ENCODE assay signal across 2 cellular contexts in the genomic region with DNA sequence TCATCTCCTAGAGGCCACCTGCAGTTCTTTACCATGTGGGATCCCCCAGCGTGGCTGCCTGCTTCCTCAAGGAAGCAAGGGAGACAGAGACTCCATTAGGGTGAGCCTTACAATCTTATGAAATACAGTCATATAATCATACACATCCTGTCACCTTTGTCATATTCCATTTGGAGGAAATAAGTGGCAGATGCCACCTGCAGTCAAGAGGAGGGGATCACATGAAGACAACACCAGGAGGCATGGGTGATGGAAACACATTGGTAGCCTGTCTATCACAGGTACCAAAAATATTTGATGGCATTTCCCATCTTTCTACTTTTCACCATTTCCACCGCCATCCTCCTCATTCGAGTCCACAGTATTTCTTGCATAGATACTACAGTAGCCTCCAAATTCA.
TF ChIP-seq lines count a peak whose summit lies in the region.

No MANE protein-coding gene starts in this region.

TF ChIP-seq in IMR-90, 13 proteins besides CTCF, POLR2A, EP300 and RAD21:
- TF ChIP-seq BHLHE40 (IDR thresholded peaks at IDR 0.05; ENCODE audit: low read depth, low read length) (no peak), MXI1 (IDR thresholded peaks at IDR 0.05; ENCODE audit: borderline replicate concordance, low read depth, low read length) (no peak), CHD1 (IDR thresholded peaks at IDR 0.05; ENCODE audit: low read depth, low read length) (no peak), MAZ (IDR thresholded peaks at IDR 0.05; ENCODE audit: borderline replicate concordance, low read depth, low read length) (no peak), FOS (IDR thresholded peaks at IDR 0.05; ENCODE audit: low read depth, low read length) (no peak), SMC3 (IDR thresholded peaks at IDR 0.05; ENCODE audit: low read depth, low read length) (no peak), CEBPB (IDR thresholded peaks at IDR 0.05; ENCODE audit: low read depth, low read length) (no peak), NFE2L2 (IDR thresholded peaks at IDR 0.05; ENCODE audit: low read depth, low read length) (no peak), USF2 (IDR thresholded peaks at IDR 0.05; ENCODE audit: low read depth, low read length) (no peak), RCOR1 (IDR thresholded peaks at IDR 0.05; ENCODE audit: insufficient replicate concordance, low read length) (no peak), RFX5 (IDR thresholded peaks at IDR 0.05; ENCODE audit: low read depth, low read length) (no peak), MAFK (IDR thresholded peaks at IDR 0.05; ENCODE audit: low read depth, low read length) (no peak)
- TF ChIP-seq, protein P1, sequence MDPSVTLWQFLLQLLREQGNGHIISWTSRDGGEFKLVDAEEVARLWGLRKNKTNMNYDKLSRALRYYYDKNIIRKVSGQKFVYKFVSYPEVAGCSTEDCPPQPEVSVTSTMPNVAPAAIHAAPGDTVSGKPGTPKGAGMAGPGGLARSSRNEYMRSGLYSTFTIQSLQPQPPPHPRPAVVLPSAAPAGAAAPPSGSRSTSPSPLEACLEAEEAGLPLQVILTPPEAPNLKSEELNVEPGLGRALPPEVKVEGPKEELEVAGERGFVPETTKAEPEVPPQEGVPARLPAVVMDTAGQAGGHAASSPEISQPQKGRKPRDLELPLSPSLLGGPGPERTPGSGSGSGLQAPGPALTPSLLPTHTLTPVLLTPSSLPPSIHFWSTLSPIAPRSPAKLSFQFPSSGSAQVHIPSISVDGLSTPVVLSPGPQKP (IDR thresholded peaks at IDR 0.05; ENCODE audit: borderline replicate concordance, low read depth, low read length) = no peak

TF ChIP-seq in K562, 482 proteins besides CTCF, POLR2A, EP300 and RAD21:
- TF ChIP-seq MCM2 (IDR thresholded peaks at IDR 0.05; ENCODE audit: low read depth) = no peak
- TF ChIP-seq POU5F1 (IDR thresholded peaks at IDR 0.05; ENCODE audit: borderline replicate concordance, low read depth, low read length, partially characterized antibody) = no peak
- no peak for TF ChIP-seq ZNF444 (CRISPR knock-in tag; IDR thresholded peaks at IDR 0.05)
- TF ChIP-seq SIN3A (IDR thresholded peaks at IDR 0.05; ENCODE audit: borderline replicate concordance in 2 of 2, control insufficient read depth in 1 of 2, low read depth in 2 of 2, low read length in 2 of 2) = no peak
- TF ChIP-seq ZNF24 (IDR thresholded peaks at IDR 0.05) = no peak
- no peak for TF ChIP-seq ATF6 (CRISPR knock-in tag; IDR thresholded peaks at IDR 0.05)
- no peak for TF ChIP-seq CC2D1A (IDR thresholded peaks at IDR 0.05)
- TF ChIP-seq RERE (CRISPR knock-in tag; IDR thresholded peaks at IDR 0.05; ENCODE audit: borderline replicate concordance) = no peak
- TF ChIP-seq ZNF707 (CRISPR knock-in tag; conservative IDR thresholded peaks at IDR 0.05) = no peak
- TF ChIP-seq HNRNPUL1 (IDR thresholded peaks at IDR 0.05; ENCODE audit: low read length) = no peak
- no peak for TF ChIP-seq ZNF785 (CRISPR knock-in tag; IDR thresholded peaks at IDR 0.05)
- TF ChIP-seq, protein P2, sequence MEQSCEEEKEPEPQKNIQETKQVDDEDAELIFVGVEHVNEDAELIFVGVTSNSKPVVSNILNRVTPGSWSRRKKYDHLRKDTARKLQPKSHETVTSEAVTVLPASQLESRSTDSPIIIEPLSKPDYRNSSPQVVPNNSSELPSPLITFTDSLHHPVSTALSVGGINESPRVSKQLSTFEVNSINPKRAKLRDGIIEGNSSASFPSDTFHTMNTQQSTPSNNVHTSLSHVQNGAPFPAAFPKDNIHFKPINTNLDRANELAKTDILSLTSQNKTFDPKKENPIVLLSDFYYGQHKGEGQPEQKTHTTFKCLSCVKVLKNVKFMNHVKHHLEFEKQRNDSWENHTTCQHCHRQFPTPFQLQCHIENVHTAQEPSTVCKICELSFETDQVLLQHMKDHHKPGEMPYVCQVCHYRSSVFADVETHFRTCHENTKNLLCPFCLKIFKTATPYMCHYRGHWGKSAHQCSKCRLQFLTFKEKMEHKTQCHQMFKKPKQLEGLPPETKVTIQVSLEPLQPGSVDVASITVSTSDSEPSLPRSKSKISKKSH (CRISPR knock-in tag; IDR thresholded peaks at IDR 0.05) = no peak
- TF ChIP-seq, protein P3, sequence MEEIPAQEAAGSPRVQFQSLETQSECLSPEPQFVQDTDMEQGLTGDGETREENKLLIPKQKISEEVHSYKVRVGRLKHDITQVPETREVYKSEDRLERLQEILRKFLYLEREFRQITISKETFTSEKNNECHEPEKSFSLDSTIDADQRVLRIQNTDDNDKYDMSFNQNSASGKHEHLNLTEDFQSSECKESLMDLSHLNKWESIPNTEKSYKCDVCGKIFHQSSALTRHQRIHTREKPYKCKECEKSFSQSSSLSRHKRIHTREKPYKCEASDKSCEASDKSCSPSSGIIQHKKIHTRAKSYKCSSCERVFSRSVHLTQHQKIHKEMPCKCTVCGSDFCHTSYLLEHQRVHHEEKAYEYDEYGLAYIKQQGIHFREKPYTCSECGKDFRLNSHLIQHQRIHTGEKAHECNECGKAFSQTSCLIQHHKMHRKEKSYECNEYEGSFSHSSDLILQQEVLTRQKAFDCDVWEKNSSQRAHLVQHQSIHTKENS (CRISPR knock-in tag; IDR thresholded peaks at IDR 0.05) = no peak
- no peak for TF ChIP-seq XRCC5 (IDR thresholded peaks at IDR 0.05; ENCODE audit: low read depth, low read length)
- TF ChIP-seq ZNF79 (CRISPR knock-in tag; IDR thresholded peaks at IDR 0.05; ENCODE audit: low read depth) = no peak
- no peak for TF ChIP-seq PRMT5 (CRISPR knock-in tag; IDR thresholded peaks at IDR 0.05)
- no peak for TF ChIP-seq MIER1 (IDR thresholded peaks at IDR 0.05; ENCODE audit: low read depth)
